1 cellular context compared by ENCODE assay signal in genomic region chr11:47843354-47844060, GRCh38.
A peak's percentile ranks its signal among the peaks of the same experiment; 100 is the strongest.
TF ChIP-seq lines count a peak whose summit lies in the region.

No MANE protein-coding gene starts in this region.

TF ChIP-seq in HepG2, 621 proteins besides CTCF, POLR2A, EP300 and RAD21:
- TF ChIP-seq ATF3 (CRISPR knock-in tag; IDR thresholded peaks at IDR 0.05) = no peak
- TF ChIP-seq JUNB (CRISPR knock-in tag; IDR thresholded peaks at IDR 0.05; ENCODE audit: borderline replicate concordance) = 0 out of 2 replicates have a peak, but pooled peaks have one; percentile 30
